In genomic region chr15:74390049-74390441, GRCh38 we compare ENCODE assay signal across 9 cellular contexts. TPM values are rescaled to one million over a fixed set of nuclear protein-coding genes. Genes with fewer than 3 reads are reported as not detected.
DNase-seq lines count a peak whose midpoint lies in the region; ATAC-seq, FAIRE-seq and TF ChIP-seq lines count a peak whose summit lies in the region.
"Not testable (repeated sequence)": the region's sequence is repeated elsewhere in the genome, so short reads cannot be mapped to it uniquely, and the experiment has no call there.
"Had no signal": no experiment of that assay in that cellular context is flagged by ENCODE, and none has a peak within 500 bp of the region (broad histone marks: within the 10 kb centered on the region; RNA-seq: fewer than 3 reads in every experiment).

No MANE protein-coding gene starts in this region.

- not testable (repeated sequence) for H3K4me2 ChIP-seq in H1 (ENCODE audit: insufficient read depth in 1 of 2, low read depth in 2 of 2, low read length in 2 of 2)

- H2AK5ac ChIP-seq in H1 (ENCODE audit: low read depth, low read length) = not testable (repeated sequence)

- peak overlapping the region; percentile 68; the same call in 1 of the 2 replicates for H2BK12ac ChIP-seq in H1 (ENCODE audit: low read depth, low read length)

- not testable (repeated sequence) for TF ChIP-seq POLR2A in H1 (IDR thresholded peaks at IDR 0.05; ENCODE audit: control extremely low read depth in 1 of 2, low read depth in 2 of 2, low read length in 2 of 2)

- peak overlapping the region in 2 of 3 donors; percentile 62 to 83 for H3K27ac Mint-ChIP-seq in IgD-negative memory B cell
- H3K27ac Mint-ChIP-seq in activated CD4-positive, alpha-beta T cell treated with anti-CD3 and anti-CD28 coated beads, Interleukin-2, amount 10 ng/mL, durations not matched to agents 24 days and 14 days = peak overlapping the region; percentile 82
- H3K27ac Mint-ChIP-seq in activated T-helper 1 cell treated with anti-CD3 and anti-CD28 coated beads, Interleukin-12 subunit alpha, Interleukin-12 subunit beta, Interleukin-2, Interleukin-4 antibody, amounts not matched to agents 30 ng/mL and 10 ng/mL and 1 ng/mL, durations not matched to agents 14 hours and 24 hours and 36 hours = peak overlapping the region; percentile 79
- H3K27ac Mint-ChIP-seq in activated naive CD8-positive, alpha-beta T cell = peak overlapping the region; percentile 41
- peak overlapping the region; percentile 81 to 89 for H3K27ac Mint-ChIP-seq in natural killer cell treated with Interleukin-12 subunit alpha and Interleukin-12 subunit beta and Interleukin-15 and Interleukin-18, amount 100 ng/mL, for 72 hours
- peak overlapping the region; percentile 89 for H3K27ac Mint-ChIP-seq in stimulated activated effector memory CD8-positive, alpha-beta T cell treated with anti-CD3 and anti-CD28 coated beads, Interleukin-12 subunit alpha, Interleukin-12 subunit beta, amount 100 ng/mL, for 72 hours

- H3K4me3 ChIP-seq in H1 (ENCODE audit: extremely low read depth in 1 of 4, insufficient read depth in 2 of 4, low read depth in 3 of 4, low read length in 4 of 4) = not testable (repeated sequence)

- H3K23me2 ChIP-seq in H1 (ENCODE audit: low read depth, low read length) = not testable (repeated sequence)

- not testable (repeated sequence) for FAIRE-seq in H1 (lab: Jason Lieb, UNC)

- not testable (repeated sequence) for H2BK120ac ChIP-seq in H1 (replicated peaks; ENCODE audit: low read depth, low read length)

- H4K91ac ChIP-seq in H1 (replicated peaks; ENCODE audit: insufficient read length, low read length) = not testable (repeated sequence)

- not testable (repeated sequence) for TF ChIP-seq RAD21 in H1 (IDR thresholded peaks at IDR 0.05 in 1 of 2, conservative IDR thresholded peaks at IDR 0.05 in 1 of 2; ENCODE audit: low read depth in 2 of 2, low read length in 2 of 2)

- H2BK15ac ChIP-seq in H1 (ENCODE audit: low read length) = 0 out of 2 replicates have a peak overlapping the region, but pooled peaks have one; percentile 46

- H3K4ac ChIP-seq in H1 (replicated peaks; ENCODE audit: insufficient read length, low read depth, low read length) = not testable (repeated sequence)

- H3K27me3 ChIP-seq in H1 (replicated peaks in 1 of 4; ENCODE audit: control insufficient read depth in 3 of 4, extremely low read depth in 1 of 4, insufficient read depth in 3 of 4, low read length in 3 of 4) = not testable (repeated sequence)

- not testable (repeated sequence) for H4K20me1 ChIP-seq in H1 (replicated peaks in 1 of 2; ENCODE audit: control insufficient read depth in 1 of 2, insufficient read depth in 2 of 2, low read length in 2 of 2)

- H3K4me1 ChIP-seq in H1 (replicated peaks in 1 of 4; ENCODE audit: control insufficient read depth in 3 of 4, insufficient read depth in 4 of 4, low read length in 3 of 4) = peaks cover 0 to 17% (median 9%) of the 10 kb centered on the region in 4 experiments; a peak in 5 of 7 replicates

- H3K56ac ChIP-seq in H1 (replicated peaks; ENCODE audit: insufficient read length, low read depth, low read length) = not testable (repeated sequence)

- CTCF ChIA-PET in H1 (lab: Charles Lee; ENCODE audit: partially characterized antibody) = interaction anchor here (0.9 to 36.8 kb wide), 6 partner anchors 9 to 99 kb away, joined by 3 to 1311 read pairs (median 6); partner anchors contain the start of gene SEMA7A

- peaks cover 33 to 65% (median 65%) of the 10 kb centered on the region in 3 donors for H3K4me1 Mint-ChIP-seq in IgD-negative memory B cell
- peaks cover 58% of the 10 kb centered on the region for H3K4me1 Mint-ChIP-seq in activated CD4-positive, alpha-beta T cell treated with anti-CD3 and anti-CD28 coated beads, Interleukin-2, amount 10 ng/mL, durations not matched to agents 24 days and 14 days
- peaks cover 68% of the 10 kb centered on the region for H3K4me1 Mint-ChIP-seq in activated T-helper 1 cell treated with anti-CD3 and anti-CD28 coated beads, Interleukin-12 subunit alpha, Interleukin-12 subunit beta, Interleukin-2, Interleukin-4 antibody, amounts not matched to agents 30 ng/mL and 10 ng/mL and 1 ng/mL, durations not matched to agents 14 hours and 24 hours and 36 hours (ENCODE audit: low read depth)
- peaks cover 64% of the 10 kb centered on the region for H3K4me1 Mint-ChIP-seq in activated naive CD8-positive, alpha-beta T cell (ENCODE audit: low read depth)
- peaks cover 25 to 39% of the 10 kb centered on the region in 2 donors for H3K4me1 Mint-ChIP-seq in natural killer cell treated with Interleukin-12 subunit alpha and Interleukin-12 subunit beta and Interleukin-15 and Interleukin-18, amount 100 ng/mL, for 72 hours (ENCODE audit: low read depth in 2 of 2)
- H3K4me1 Mint-ChIP-seq in stimulated activated effector memory CD8-positive, alpha-beta T cell treated with anti-CD3 and anti-CD28 coated beads, Interleukin-12 subunit alpha, Interleukin-12 subunit beta, amount 100 ng/mL, for 72 hours = peaks cover 66% of the 10 kb centered on the region

- not testable (repeated sequence) for ATAC-seq in natural killer cell treated with Interleukin-12 subunit alpha and Interleukin-12 subunit beta and Interleukin-15 and Interleukin-18, amount 100 ng/mL, for 72 hours; stimulated activated effector memory CD8-positive, alpha-beta T cell treated with anti-CD3 and anti-CD28 coated beads, Interleukin-12 subunit alpha, Interleukin-12 subunit beta, amount 100 ng/mL, for 72 hours

- H3K79me1 ChIP-seq in H1 (ENCODE audit: low read depth, low read length) = not testable (repeated sequence)

- H3K36me3 Mint-ChIP-seq in IgD-negative memory B cell; activated CD4-positive, alpha-beta T cell treated with anti-CD3 and anti-CD28 coated beads, Interleukin-2, amount 10 ng/mL, durations not matched to agents 24 days and 14 days (ENCODE audit: low read depth); activated T-helper 1 cell treated with anti-CD3 and anti-CD28 coated beads, Interleukin-12 subunit alpha, Interleukin-12 subunit beta, Interleukin-2, Interleukin-4 antibody, amounts not matched to agents 30 ng/mL and 10 ng/mL and 1 ng/mL, durations not matched to agents 14 hours and 24 hours and 36 hours (ENCODE audit: low read depth); activated naive CD8-positive, alpha-beta T cell; natural killer cell treated with Interleukin-12 subunit alpha and Interleukin-12 subunit beta and Interleukin-15 and Interleukin-18, amount 100 ng/mL, for 72 hours: not testable (repeated sequence)
- H3K36me3 Mint-ChIP-seq in stimulated activated effector memory CD8-positive, alpha-beta T cell treated with anti-CD3 and anti-CD28 coated beads, Interleukin-12 subunit alpha, Interleukin-12 subunit beta, amount 100 ng/mL, for 72 hours = peaks cover 15% of the 10 kb centered on the region

- H3K14ac ChIP-seq in H1 (ENCODE audit: insufficient read length) = not testable (repeated sequence)

- H3K9me3 Mint-ChIP-seq in IgD-negative memory B cell; activated CD4-positive, alpha-beta T cell treated with anti-CD3 and anti-CD28 coated beads, Interleukin-2, amount 10 ng/mL, durations not matched to agents 24 days and 14 days; activated T-helper 1 cell treated with anti-CD3 and anti-CD28 coated beads, Interleukin-12 subunit alpha, Interleukin-12 subunit beta, Interleukin-2, Interleukin-4 antibody, amounts not matched to agents 30 ng/mL and 10 ng/mL and 1 ng/mL, durations not matched to agents 14 hours and 24 hours and 36 hours; activated naive CD8-positive, alpha-beta T cell (ENCODE audit: low read depth); natural killer cell treated with Interleukin-12 subunit alpha and Interleukin-12 subunit beta and Interleukin-15 and Interleukin-18, amount 100 ng/mL, for 72 hours; stimulated activated effector memory CD8-positive, alpha-beta T cell treated with anti-CD3 and anti-CD28 coated beads, Interleukin-12 subunit alpha, Interleukin-12 subunit beta, amount 100 ng/mL, for 72 hours: not testable (repeated sequence)

- H3K9ac ChIP-seq in H1 (replicated peaks in 1 of 4; ENCODE audit: extremely low read depth in 1 of 4, low read depth in 3 of 4, low read length in 3 of 4) = not testable (repeated sequence)

- H3K79me2 ChIP-seq in H1 (ENCODE audit: control insufficient read depth in 1 of 2, insufficient read depth in 2 of 2, low read length in 2 of 2) = not testable (repeated sequence)

- not testable (repeated sequence) for H3K18ac ChIP-seq in H1 (ENCODE audit: extremely low read depth, low read length)

- not testable (repeated sequence) for H2BK20ac ChIP-seq in H1 (ENCODE audit: low read length)

- POLR2A ChIA-PET in H1 (lab: Charles Lee; ENCODE audit: partially characterized antibody) = interaction anchor here (0.8 to 2.2 kb wide), 2 partner anchors 71 to 140 kb away, joined by 3 to 6 read pairs; partner anchors contain the start of gene UBL7

- not testable (repeated sequence) for H2AFZ ChIP-seq in H1 (ENCODE audit: low read length)

- WGBS in H1 (ENCODE audit: extremely low coverage in 1 of 2, insufficient coverage in 1 of 2, insufficient read length in 1 of 2, insufficient replicate concordance in 2 of 2, low coverage in 1 of 2, low lambda C conversion rate in 2 of 2, missing lambda C conversion rate in 1 of 2), 2 experiments = 89% methylated on average over 10 of the region's 10 CpGs; no CpG with 5 or more reads in 1 of the 2 experiments

- H3K27ac ChIP-seq in H1 (ENCODE audit: low read depth, low read length) = not testable (repeated sequence)

- DNase-seq in activated CD4-positive, alpha-beta T cell treated with anti-CD3 and anti-CD28 coated beads, Interleukin-2, amount 10 ng/mL, durations not matched to agents 24 days and 14 days; activated T-helper 1 cell treated with anti-CD3 and anti-CD28 coated beads, Interleukin-12 subunit alpha, Interleukin-12 subunit beta, Interleukin-2, Interleukin-4 antibody, amounts not matched to agents 30 ng/mL and 10 ng/mL and 1 ng/mL, durations not matched to agents 14 hours and 24 hours and 36 hours (ENCODE audit: low spot score); H1 (ENCODE audit: low read depth in 1 of 2, low spot score in 2 of 2); natural killer cell treated with Interleukin-12 subunit alpha and Interleukin-12 subunit beta and Interleukin-15 and Interleukin-18, amount 100 ng/mL, for 72 hours (ENCODE audit: low spot score); stimulated activated effector memory CD8-positive, alpha-beta T cell treated with anti-CD3 and anti-CD28 coated beads, Interleukin-12 subunit alpha, Interleukin-12 subunit beta, amount 100 ng/mL, for 72 hours (ENCODE audit: low spot score in 2 of 2): not testable (repeated sequence)

- H3K9me3 ChIP-seq in H1 (ENCODE audit: insufficient read depth in 2 of 2, low read depth in 1 of 2, low read length in 1 of 2) = not testable (repeated sequence)

- not testable (repeated sequence) for H2BK5ac ChIP-seq in H1 (ENCODE audit: low read depth, low read length)

- not testable (repeated sequence) for H3K4me3 Mint-ChIP-seq in IgD-negative memory B cell; activated CD4-positive, alpha-beta T cell treated with anti-CD3 and anti-CD28 coated beads, Interleukin-2, amount 10 ng/mL, durations not matched to agents 24 days and 14 days; activated T-helper 1 cell treated with anti-CD3 and anti-CD28 coated beads, Interleukin-12 subunit alpha, Interleukin-12 subunit beta, Interleukin-2, Interleukin-4 antibody, amounts not matched to agents 30 ng/mL and 10 ng/mL and 1 ng/mL, durations not matched to agents 14 hours and 24 hours and 36 hours; activated naive CD8-positive, alpha-beta T cell; natural killer cell treated with Interleukin-12 subunit alpha and Interleukin-12 subunit beta and Interleukin-15 and Interleukin-18, amount 100 ng/mL, for 72 hours
- peak overlapping the region; percentile 32 for H3K4me3 Mint-ChIP-seq in stimulated activated effector memory CD8-positive, alpha-beta T cell treated with anti-CD3 and anti-CD28 coated beads, Interleukin-12 subunit alpha, Interleukin-12 subunit beta, amount 100 ng/mL, for 72 hours

- H3K36me3 ChIP-seq in H1 (ENCODE audit: control insufficient read depth in 2 of 4, insufficient read depth in 4 of 4, low read length in 3 of 4) = not testable (repeated sequence)

- H3K27me3 Mint-ChIP-seq in IgD-negative memory B cell; activated CD4-positive, alpha-beta T cell treated with anti-CD3 and anti-CD28 coated beads, Interleukin-2, amount 10 ng/mL, durations not matched to agents 24 days and 14 days; activated T-helper 1 cell treated with anti-CD3 and anti-CD28 coated beads, Interleukin-12 subunit alpha, Interleukin-12 subunit beta, Interleukin-2, Interleukin-4 antibody, amounts not matched to agents 30 ng/mL and 10 ng/mL and 1 ng/mL, durations not matched to agents 14 hours and 24 hours and 36 hours (ENCODE audit: insufficient read depth); activated naive CD8-positive, alpha-beta T cell; natural killer cell treated with Interleukin-12 subunit alpha and Interleukin-12 subunit beta and Interleukin-15 and Interleukin-18, amount 100 ng/mL, for 72 hours: not testable (repeated sequence)

- not testable (repeated sequence) for H3K23ac ChIP-seq in H1 (ENCODE audit: insufficient read length)

- TF ChIP-seq CTCF in H1 (IDR thresholded peaks at IDR 0.05; ENCODE audit: control extremely low read depth in 1 of 3, insufficient read depth in 1 of 3, low read depth in 1 of 3, low read length in 3 of 3) = not testable (repeated sequence)

- intact Hi-C loops in activated CD4-positive, alpha-beta T cell treated with anti-CD3 and anti-CD28 coated beads, Interleukin-2, amount 10 ng/mL, durations not matched to agents 24 days and 14 days (cut with micrococcal nuclease); activated T-helper 1 cell treated with anti-CD3 and anti-CD28 coated beads, Interleukin-12 subunit alpha, Interleukin-12 subunit beta, Interleukin-2, Interleukin-4 antibody, amounts not matched to agents 30 ng/mL and 10 ng/mL and 1 ng/mL, durations not matched to agents 14 hours and 24 hours and 36 hours (cut with micrococcal nuclease): not testable (repeated sequence)

- not testable (repeated sequence) for TF ChIP-seq EP300 in H1 (IDR thresholded peaks at IDR 0.05; ENCODE audit: borderline replicate concordance in 1 of 2, low read depth in 2 of 2, low read length in 2 of 2)

- not testable (repeated sequence) for H4K5ac ChIP-seq in H1 (ENCODE audit: insufficient read length, low read depth, low read length)

- H4K8ac ChIP-seq in H1 (ENCODE audit: extremely low read depth, insufficient read depth, low read length) = not testable (repeated sequence)

RNA-seq across cellular contexts. Expression of gene CYP11A1, which starts 22.6 kb away (rescaled TPM):
- polyA plus RNA-seq in IgD-negative memory B cell = not detected
- total RNA-seq in activated CD4-positive, alpha-beta T cell treated with anti-CD3 and anti-CD28 coated beads, Interleukin-2, amount 10 ng/mL, durations not matched to agents 24 days and 14 days = not detected in 2 replicates
- total RNA-seq in activated T-helper 1 cell treated with anti-CD3 and anti-CD28 coated beads, Interleukin-12 subunit alpha, Interleukin-12 subunit beta, Interleukin-2, Interleukin-4 antibody, amounts not matched to agents 30 ng/mL and 10 ng/mL and 1 ng/mL, durations not matched to agents 14 hours and 24 hours and 36 hours = not detected in 2 replicates
- total RNA-seq in H1 (2021; fragmentation: NEBNext Ultra II Directional; extraction: Animal tissue kit (Norgen Biotek cat#: 25700)) = 1.9 and 3.3 TPM in 2 replicates
- polyA plus RNA-seq in H1 (2011; rRNA removed) = 7.2 and 7.5 TPM in 2 replicates
- polyA plus RNA-seq in H1 (2011; cell fraction: cytosol; rRNA removed) = 6.9 TPM
- 7.1 TPM for polyA plus RNA-seq in H1 (2011; cell fraction: nucleus; rRNA removed)
- 3.6 to 5.9 TPM (median 4.9 TPM) in 4 replicates for polyA plus RNA-seq in H1 (2012, experiment 1 of 2)
- 4.9 TPM for polyA plus RNA-seq in H1 (2012, experiment 2 of 2)
- polyA plus RNA-seq in H1 (2013, experiment 1 of 2) = 2.0 TPM
- polyA plus RNA-seq in H1 (2013, experiment 2 of 2) = 2.0 TPM
- 6.3 and 7.6 TPM in 2 replicates for polyA minus RNA-seq in H1 (2011; rRNA and poly(A)+ RNA removed)
- 4.3 TPM for polyA minus RNA-seq in H1 (2011; cell fraction: cytosol; rRNA and poly(A)+ RNA removed)
- 2.8 TPM for polyA minus RNA-seq in H1 (2011; cell fraction: nucleus; rRNA and poly(A)+ RNA removed)
- total RNA-seq in natural killer cell treated with Interleukin-12 subunit alpha and Interleukin-12 subunit beta and Interleukin-15 and Interleukin-18, amount 100 ng/mL, for 72 hours = 1 to 10 TPM in 1 of 2 donors, not detected in 1; 1.0 TPM
- total RNA-seq: A673 had no signal
- polyA plus RNA-seq: CD14-positive monocyte had no signal

RNA-seq across cellular contexts. Expression of gene SEMA7A, which starts 43.7 kb away (rescaled TPM):
- polyA plus RNA-seq in IgD-negative memory B cell = 5.0 TPM
- 88.0 and 89.6 TPM in 2 replicates for total RNA-seq in activated CD4-positive, alpha-beta T cell treated with anti-CD3 and anti-CD28 coated beads, Interleukin-2, amount 10 ng/mL, durations not matched to agents 24 days and 14 days
- 102 TPM in 2 replicates for total RNA-seq in activated T-helper 1 cell treated with anti-CD3 and anti-CD28 coated beads, Interleukin-12 subunit alpha, Interleukin-12 subunit beta, Interleukin-2, Interleukin-4 antibody, amounts not matched to agents 30 ng/mL and 10 ng/mL and 1 ng/mL, durations not matched to agents 14 hours and 24 hours and 36 hours
- total RNA-seq in H1 (2021; fragmentation: NEBNext Ultra II Directional; extraction: Animal tissue kit (Norgen Biotek cat#: 25700)) = 14.6 and 15.0 TPM in 2 replicates
- polyA plus RNA-seq in H1 (2011; rRNA removed) = 10.7 and 13.4 TPM in 2 replicates
- polyA plus RNA-seq in H1 (2011; cell fraction: cytosol; rRNA removed) = 10.9 TPM
- 19.2 TPM for polyA plus RNA-seq in H1 (2011; cell fraction: nucleus; rRNA removed)
- polyA plus RNA-seq in H1 (2012, experiment 1 of 2) = 10.5 to 14.0 TPM (median 12.0 TPM) in 4 replicates
- 11.5 TPM for polyA plus RNA-seq in H1 (2012, experiment 2 of 2)
- polyA plus RNA-seq in H1 (2013, experiment 1 of 2) = 16.7 TPM
- 16.7 TPM for polyA plus RNA-seq in H1 (2013, experiment 2 of 2)
- polyA minus RNA-seq in H1 (2011; rRNA and poly(A)+ RNA removed) = 10.7 and 12.5 TPM in 2 replicates
- 4.6 TPM for polyA minus RNA-seq in H1 (2011; cell fraction: cytosol; rRNA and poly(A)+ RNA removed)
- 9.5 TPM for polyA minus RNA-seq in H1 (2011; cell fraction: nucleus; rRNA and poly(A)+ RNA removed)
- total RNA-seq in natural killer cell treated with Interleukin-12 subunit alpha and Interleukin-12 subunit beta and Interleukin-15 and Interleukin-18, amount 100 ng/mL, for 72 hours = 10 to 100 TPM; 32.1 to 40.8 TPM
